ENCODE assay signal across 41 cellular contexts in the genomic region with DNA sequence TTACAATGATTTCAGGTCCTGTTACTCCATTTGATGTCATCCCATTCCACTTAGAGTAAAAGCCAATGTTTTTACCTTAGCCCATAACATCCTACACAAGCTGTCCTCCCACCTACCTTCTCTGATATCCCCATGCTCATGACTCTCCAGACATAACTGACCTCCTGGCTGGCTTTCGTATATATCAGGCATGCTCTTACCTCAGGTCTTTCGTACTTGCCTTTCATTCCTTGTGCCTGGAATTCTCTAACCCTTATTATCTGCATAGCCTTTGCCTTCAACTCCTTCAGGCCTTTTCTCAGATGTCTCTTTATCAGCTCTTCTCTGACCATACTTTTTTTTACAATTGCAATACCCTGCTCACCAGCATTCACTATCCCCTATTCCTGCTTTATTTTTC. TPM values are rescaled to one million over a fixed set of nuclear protein-coding genes. Genes with fewer than 3 reads are reported as not detected.
"Had no signal": no experiment of that assay in that cellular context is flagged by ENCODE, and none has a peak within 500 bp of the region (broad histone marks: within the 10 kb centered on the region; RNA-seq: fewer than 3 reads in every experiment).

No MANE protein-coding gene starts in this region.

- H3K4me1 ChIP-seq: adrenal gland, body of pancreas, breast epithelium had no signal

- H3K9me3 Mint-ChIP-seq: activated naive CD4-positive, alpha-beta T cell treated with anti-CD3 and anti-CD28 coated beads for 36 hours; activated naive CD4-positive, alpha-beta T cell treated with anti-CD3 and anti-CD28 coated beads, Interleukin-2, amount 10 ng/mL, durations not matched to agents 7 days and 5 days; activated naive CD4-positive, alpha-beta T cell treated with anti-CD3 and anti-CD28 coated beads, Interleukin-2, amount 50 U/mL, for 24 hours; activated naive CD8-positive, alpha-beta T cell treated with anti-CD3 and anti-CD28 coated beads for 36 hours; activated naive CD8-positive, alpha-beta T cell treated with anti-CD3 and anti-CD28 coated beads, Interleukin-2, amount 10 ng/mL, durations not matched to agents 7 days and 5 days; activated naive CD8-positive, alpha-beta T cell treated with anti-CD3 and anti-CD28 coated beads, Interleukin-2, amount 50 U/mL, for 24 hours; activated T-cell treated with anti-CD3 and anti-CD28 coated beads, Interleukin-2, amount 50 U/mL, for 24 hours; activated T-cell treated with anti-CD3 and anti-CD28 coated beads, Interleukin-2, amount 50 U/mL, for 4 hours; activated T-cell treated with anti-CD3 and anti-CD28 coated beads, Interleukin-2, amount 50 U/mL, for 72 hours; activated T-helper 1 cell treated with anti-CD3 and anti-CD28 coated beads, Interleukin-12 subunit alpha, Interleukin-12 subunit beta, Interleukin-2, Interleukin-4 antibody, amounts not matched to agents 30 ng/mL and 10 ng/mL and 1 ng/mL, durations not matched to agents 14 hours and 24 hours and 36 hours; activated T-helper 17 cell treated with anti-CD3 and anti-CD28 coated beads, Interleukin-2, amount 50 U/mL, for 72 hours; activated T-helper 2 cell treated with anti-CD3 and anti-CD28 coated beads, Interferon-gamma antibody, Interleukin-2, Interleukin-4, amounts not matched to agents 10 μg/mL and 5 μg/mL and 100 μg/mL, durations not matched to agents 14 hours and 24 hours and 36 hours; central memory CD8-positive, alpha-beta T cell had no signal

- H3K27ac ChIP-seq: adrenal gland, body of pancreas, brain microvascular endothelial cell, breast epithelium, cardiac muscle cell had no signal

- ATAC-seq: activated naive CD4-positive, alpha-beta T cell treated with anti-CD3 and anti-CD28 coated beads, Interleukin-2, amount 50 U/mL, for 72 hours; activated naive CD8-positive, alpha-beta T cell treated with anti-CD3 and anti-CD28 coated beads, Interleukin-2, amount 50 U/mL, for 24 hours; activated T-cell treated with anti-CD3 and anti-CD28 coated beads, Interleukin-2, amount 50 U/mL, for 4 hours; activated T-cell treated with anti-CD3 and anti-CD28 coated beads, Interleukin-2, amount 50 U/mL, for 72 hours; activated T-helper 17 cell treated with anti-CD3 and anti-CD28 coated beads, Interleukin-2, amount 50 U/mL, for 72 hours; body of pancreas had no signal

- H3K4me3 Mint-ChIP-seq: activated naive CD4-positive, alpha-beta T cell treated with anti-CD3 and anti-CD28 coated beads for 36 hours; activated naive CD4-positive, alpha-beta T cell treated with anti-CD3 and anti-CD28 coated beads, Interleukin-2, amount 10 ng/mL, durations not matched to agents 7 days and 5 days; activated naive CD4-positive, alpha-beta T cell treated with anti-CD3 and anti-CD28 coated beads, Interleukin-2, amount 50 U/mL, for 24 hours; activated naive CD8-positive, alpha-beta T cell; activated naive CD8-positive, alpha-beta T cell treated with anti-CD3 and anti-CD28 coated beads for 36 hours; activated naive CD8-positive, alpha-beta T cell treated with anti-CD3 and anti-CD28 coated beads, Interleukin-2, amount 10 ng/mL, durations not matched to agents 7 days and 5 days; activated naive CD8-positive, alpha-beta T cell treated with anti-CD3 and anti-CD28 coated beads, Interleukin-2, amount 50 U/mL, for 24 hours; activated T-cell treated with anti-CD3 and anti-CD28 coated beads, Interleukin-2, amount 50 U/mL, for 24 hours; activated T-cell treated with anti-CD3 and anti-CD28 coated beads, Interleukin-2, amount 50 U/mL, for 4 hours; activated T-cell treated with anti-CD3 and anti-CD28 coated beads, Interleukin-2, amount 50 U/mL, for 72 hours; activated T-helper 1 cell treated with anti-CD3 and anti-CD28 coated beads, Interleukin-12 subunit alpha, Interleukin-12 subunit beta, Interleukin-2, Interleukin-4 antibody, amounts not matched to agents 30 ng/mL and 10 ng/mL and 1 ng/mL, durations not matched to agents 14 hours and 24 hours and 36 hours; activated T-helper 17 cell treated with anti-CD3 and anti-CD28 coated beads, Interleukin-2, amount 50 U/mL, for 72 hours; brain; central memory CD8-positive, alpha-beta T cell had no signal

- H3K4me3 ChIP-seq: adrenal gland, body of pancreas, breast epithelium, cardiac muscle cell had no signal

- H3K36me3 ChIP-seq: adrenal gland, brain microvascular endothelial cell, breast epithelium, cardiac muscle cell had no signal

- FAIRE-seq: astrocyte, bronchial epithelial cell had no signal

- H3K36me3 Mint-ChIP-seq: activated naive CD4-positive, alpha-beta T cell treated with anti-CD3 and anti-CD28 coated beads, Interleukin-2, amount 10 ng/mL, durations not matched to agents 7 days and 5 days; activated naive CD4-positive, alpha-beta T cell treated with anti-CD3 and anti-CD28 coated beads, Interleukin-2, amount 50 U/mL, for 24 hours; activated naive CD4-positive, alpha-beta T cell treated with anti-CD3 and anti-CD28 coated beads, Interleukin-2, amount 50 U/mL, for 72 hours; activated naive CD8-positive, alpha-beta T cell; activated naive CD8-positive, alpha-beta T cell treated with anti-CD3 and anti-CD28 coated beads, Interleukin-2, amount 10 ng/mL, durations not matched to agents 7 days and 5 days; brain had no signal

- H3K27ac Mint-ChIP-seq: activated naive CD4-positive, alpha-beta T cell treated with anti-CD3 and anti-CD28 coated beads for 36 hours; activated naive CD4-positive, alpha-beta T cell treated with anti-CD3 and anti-CD28 coated beads, Interleukin-2, amount 10 ng/mL, durations not matched to agents 7 days and 5 days; activated naive CD4-positive, alpha-beta T cell treated with anti-CD3 and anti-CD28 coated beads, Interleukin-2, amount 50 U/mL, for 24 hours; activated naive CD4-positive, alpha-beta T cell treated with anti-CD3 and anti-CD28 coated beads, Interleukin-2, amount 50 U/mL, for 72 hours; activated naive CD8-positive, alpha-beta T cell; activated naive CD8-positive, alpha-beta T cell treated with anti-CD3 and anti-CD28 coated beads for 36 hours; activated naive CD8-positive, alpha-beta T cell treated with anti-CD3 and anti-CD28 coated beads, Interleukin-2, amount 10 ng/mL, durations not matched to agents 7 days and 5 days; activated naive CD8-positive, alpha-beta T cell treated with anti-CD3 and anti-CD28 coated beads, Interleukin-2, amount 50 U/mL, for 24 hours; activated T-cell treated with anti-CD3 and anti-CD28 coated beads, Interleukin-2, amount 50 U/mL, for 24 hours; activated T-cell treated with anti-CD3 and anti-CD28 coated beads, Interleukin-2, amount 50 U/mL, for 72 hours; activated T-helper 1 cell treated with anti-CD3 and anti-CD28 coated beads, Interleukin-12 subunit alpha, Interleukin-12 subunit beta, Interleukin-2, Interleukin-4 antibody, amounts not matched to agents 30 ng/mL and 10 ng/mL and 1 ng/mL, durations not matched to agents 14 hours and 24 hours and 36 hours; activated T-helper 17 cell treated with anti-CD3 and anti-CD28 coated beads, Interleukin-2, amount 50 U/mL, for 72 hours; activated T-helper 2 cell treated with anti-CD3 and anti-CD28 coated beads, Interferon-gamma antibody, Interleukin-2, Interleukin-4, amounts not matched to agents 10 μg/mL and 5 μg/mL and 100 μg/mL, durations not matched to agents 14 hours and 24 hours and 36 hours; brain had no signal

- H3K9me3 ChIP-seq: adrenal gland, body of pancreas, breast epithelium had no signal

- DNase-seq: activated effector memory CD4-positive, alpha-beta T cell treated with anti-CD3 and anti-CD28 coated beads, Interleukin-2, amount 50 U/mL, for 16 hours; activated effector memory CD4-positive, alpha-beta T cell treated with Interleukin-2 at 50 U/mL for 16 hours; activated gamma-delta T cell; activated gamma-delta T cell treated with Interleukin-2 at 50 U/mL for 16 hours; activated naive CD4-positive, alpha-beta T cell; activated naive CD4-positive, alpha-beta T cell treated with anti-CD3 and anti-CD28 coated beads for 36 hours; activated naive CD4-positive, alpha-beta T cell treated with anti-CD3 and anti-CD28 coated beads, Interleukin-2, amount 10 ng/mL, durations not matched to agents 7 days and 5 days; activated naive CD4-positive, alpha-beta T cell treated with anti-CD3 and anti-CD28 coated beads, Interleukin-2, amount 50 U/mL, for 16 hours; activated naive CD4-positive, alpha-beta T cell treated with Interleukin-2 at 50 U/mL for 16 hours; activated naive CD8-positive, alpha-beta T cell treated with anti-CD3 and anti-CD28 coated beads for 36 hours; activated naive CD8-positive, alpha-beta T cell treated with anti-CD3 and anti-CD28 coated beads, Interleukin-2, amount 10 ng/mL, durations not matched to agents 7 days and 5 days; activated naive CD8-positive, alpha-beta T cell treated with anti-CD3 and anti-CD28 coated beads, Interleukin-2, amount 50 U/mL, for 24 hours; activated T-cell treated with anti-CD3 and anti-CD28 coated beads, Interleukin-2, amount 50 U/mL, for 1 hour; activated T-cell treated with anti-CD3 and anti-CD28 coated beads, Interleukin-2, amount 50 U/mL, for 24 hours; activated T-cell treated with anti-CD3 and anti-CD28 coated beads, Interleukin-2, amount 50 U/mL, for 4 hours; activated T-cell treated with anti-CD3 and anti-CD28 coated beads, Interleukin-2, amount 50 U/mL, for 48 hours; activated T-cell treated with anti-CD3 and anti-CD28 coated beads, Interleukin-2, amount 50 U/mL, for 72 hours; adrenal gland; amniotic stem cell; amygdala; anterior cingulate cortex; aorta; body of pancreas; brain microvascular endothelial cell; caudate nucleus; central memory CD4-positive, alpha-beta T cell; cerebellar nuclear complex had no signal

- H3K27me3 ChIP-seq: adrenal gland, body of pancreas, brain microvascular endothelial cell, breast epithelium, cardiac muscle cell had no signal

- H3K4me1 Mint-ChIP-seq: activated naive CD4-positive, alpha-beta T cell treated with anti-CD3 and anti-CD28 coated beads, Interleukin-2, amount 10 ng/mL, durations not matched to agents 7 days and 5 days; activated naive CD4-positive, alpha-beta T cell treated with anti-CD3 and anti-CD28 coated beads, Interleukin-2, amount 50 U/mL, for 24 hours; activated naive CD8-positive, alpha-beta T cell treated with anti-CD3 and anti-CD28 coated beads, Interleukin-2, amount 10 ng/mL, durations not matched to agents 7 days and 5 days; activated T-helper 17 cell treated with anti-CD3 and anti-CD28 coated beads, Interleukin-2, amount 50 U/mL, for 72 hours; central memory CD8-positive, alpha-beta T cell had no signal

RNA-seq across cellular contexts. Expression of a gene that starts 22.7 kb away (rescaled TPM):
- total RNA-seq: activated naive CD4-positive, alpha-beta T cell treated with anti-CD3 and anti-CD28 coated beads for 36 hours; activated naive CD4-positive, alpha-beta T cell treated with anti-CD3 and anti-CD28 coated beads, Interleukin-2, amount 50 U/mL, for 72 hours; activated naive CD8-positive, alpha-beta T cell treated with anti-CD3 and anti-CD28 coated beads for 36 hours; activated naive CD8-positive, alpha-beta T cell treated with anti-CD3 and anti-CD28 coated beads, Interleukin-2, amount 10 ng/mL, durations not matched to agents 7 days and 5 days; activated T-cell treated with anti-CD3 and anti-CD28 coated beads, Interleukin-2, amount 50 U/mL, for 4 hours; activated T-cell treated with anti-CD3 and anti-CD28 coated beads, Interleukin-2, amount 50 U/mL, for 72 hours; activated T-helper 1 cell treated with anti-CD3 and anti-CD28 coated beads, Interleukin-12 subunit alpha, Interleukin-12 subunit beta, Interleukin-2, Interleukin-4 antibody, amounts not matched to agents 30 ng/mL and 10 ng/mL and 1 ng/mL, durations not matched to agents 14 hours and 24 hours and 36 hours; activated T-helper 17 cell treated with anti-CD3 and anti-CD28 coated beads, Interleukin-2, amount 50 U/mL, for 72 hours; activated T-helper 2 cell treated with anti-CD3 and anti-CD28 coated beads, Interferon-gamma antibody, Interleukin-2, Interleukin-4, amounts not matched to agents 10 μg/mL and 5 μg/mL and 100 μg/mL, durations not matched to agents 14 hours and 24 hours and 36 hours; adrenal gland; body of pancreas; cardiac muscle cell; cardiac septum; cerebellum had no signal
- polyA plus RNA-seq: adrenal gland, cardiac muscle cell had no signal
